1 cellular context compared by ENCODE assay signal in genomic region chr2:60484080-60484737, GRCh38.
TF ChIP-seq lines count a peak whose summit lies in the region.

No MANE protein-coding gene starts in this region.

TF ChIP-seq in SK-N-SH treated with all-trans-retinoic acid at 6 μM for 48 hours, 23 proteins besides CTCF, POLR2A, EP300 and RAD21 (continued from another document):
- TF ChIP-seq, protein P1, sequence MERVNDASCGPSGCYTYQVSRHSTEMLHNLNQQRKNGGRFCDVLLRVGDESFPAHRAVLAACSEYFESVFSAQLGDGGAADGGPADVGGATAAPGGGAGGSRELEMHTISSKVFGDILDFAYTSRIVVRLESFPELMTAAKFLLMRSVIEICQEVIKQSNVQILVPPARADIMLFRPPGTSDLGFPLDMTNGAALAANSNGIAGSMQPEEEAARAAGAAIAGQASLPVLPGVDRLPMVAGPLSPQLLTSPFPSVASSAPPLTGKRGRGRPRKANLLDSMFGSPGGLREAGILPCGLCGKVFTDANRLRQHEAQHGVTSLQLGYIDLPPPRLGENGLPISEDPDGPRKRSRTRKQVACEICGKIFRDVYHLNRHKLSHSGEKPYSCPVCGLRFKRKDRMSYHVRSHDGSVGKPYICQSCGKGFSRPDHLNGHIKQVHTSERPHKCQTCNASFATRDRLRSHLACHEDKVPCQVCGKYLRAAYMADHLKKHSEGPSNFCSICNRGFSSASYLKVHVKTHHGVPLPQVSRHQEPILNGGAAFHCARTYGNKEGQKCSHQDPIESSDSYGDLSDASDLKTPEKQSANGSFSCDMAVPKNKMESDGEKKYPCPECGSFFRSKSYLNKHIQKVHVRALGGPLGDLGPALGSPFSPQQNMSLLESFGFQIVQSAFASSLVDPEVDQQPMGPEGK (CRISPR knock-in tag; IDR thresholded peaks at IDR 0.05; ENCODE audit: borderline replicate concordance) = no peak
- TF ChIP-seq ZFP30 (CRISPR knock-in tag; IDR thresholded peaks at IDR 0.05) = no peak
- TF ChIP-seq CSDC2 (CRISPR knock-in tag; IDR thresholded peaks at IDR 0.05) = no peak
- TF ChIP-seq TCF4 (CRISPR knock-in tag; IDR thresholded peaks at IDR 0.05; ENCODE audit: borderline replicate concordance) = no peak
- no peak for TF ChIP-seq SNAI2 (CRISPR knock-in tag; IDR thresholded peaks at IDR 0.05)
